16 cellular contexts compared by ENCODE assay signal in the genomic region with DNA sequence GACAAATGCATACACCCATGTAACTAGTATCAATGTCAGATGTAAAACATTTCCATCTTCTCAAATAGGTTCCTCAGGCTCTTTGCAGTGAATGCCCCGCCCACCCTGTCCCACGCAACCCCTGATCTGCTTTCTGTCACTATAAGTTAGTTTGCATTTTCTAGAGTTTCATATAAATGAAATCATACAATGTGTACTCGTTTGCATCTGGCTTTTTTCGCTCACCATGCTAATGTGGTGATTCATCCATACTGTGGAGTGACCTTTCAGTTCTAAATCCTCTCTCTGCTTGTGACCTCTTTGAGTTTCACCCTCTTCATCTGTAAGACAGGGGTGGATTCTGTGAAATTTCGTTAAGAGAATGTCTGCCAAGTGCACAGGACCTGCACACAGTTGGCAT. TPM values are rescaled to one million over a fixed set of nuclear protein-coding genes. Genes with fewer than 3 reads are reported as not detected.
DNase-seq lines count a peak whose midpoint lies in the region; ATAC-seq and TF ChIP-seq lines count a peak whose summit lies in the region.
"Had no signal": no experiment of that assay in that cellular context is flagged by ENCODE, and none has a peak within 500 bp of the region (broad histone marks: within the 10 kb centered on the region; RNA-seq: fewer than 3 reads in every experiment).

No MANE protein-coding gene starts in this region.

- H3K4me1 Mint-ChIP-seq in activated CD4-positive, alpha-beta memory T cell treated with anti-CD3 and anti-CD28 coated beads for 36 hours (ENCODE audit: low read depth) = peaks cover 4% of the 10 kb centered on the region
- H3K4me1 Mint-ChIP-seq in activated CD4-positive, alpha-beta memory T cell treated with anti-CD3 and anti-CD28 coated beads, Interleukin-2, amount 10 ng/mL, durations not matched to agents 7 days and 5 days = peaks cover 4% of the 10 kb centered on the region
- peaks cover 69% of the 10 kb centered on the region for H3K4me1 Mint-ChIP-seq in brain

- no peaks in the 10 kb centered on the region for H3K9me3 ChIP-seq in thyroid gland
- H3K9me3 ChIP-seq: pancreas had no signal

- H3K4me3 Mint-ChIP-seq in activated CD4-positive, alpha-beta memory T cell treated with anti-CD3 and anti-CD28 coated beads for 36 hours = no peak overlapping the region
- no peak overlapping the region for H3K4me3 Mint-ChIP-seq in activated CD4-positive, alpha-beta memory T cell treated with anti-CD3 and anti-CD28 coated beads, Interleukin-2, amount 10 ng/mL, durations not matched to agents 7 days and 5 days
- H3K4me3 Mint-ChIP-seq in brain = peak overlapping the region in 1 of 5 experiments; percentile 39
- H3K4me3 Mint-ChIP-seq: immature natural killer cell had no signal

- no peak overlapping the region for H3K4me3 ChIP-seq in thyroid gland (replicated peaks in 1 of 3)
- H3K4me3 ChIP-seq: pancreas had no signal

- CTCF ChIA-PET in activated CD4-positive, alpha-beta memory T cell treated with anti-CD3 and anti-CD28 coated beads for 36 hours (lab: Charles Lee) = interaction anchor here (0.6 kb wide), 1 partner anchor 53 kb away, joined by 4 read pairs; no protein-coding TSS in a partner anchor
- CTCF ChIA-PET in activated CD4-positive, alpha-beta memory T cell treated with anti-CD3 and anti-CD28 coated beads, Interleukin-2, amount 10 ng/mL, durations not matched to agents 7 days and 5 days (lab: Charles Lee) = no interaction called here

- POLR2A ChIA-PET in activated CD4-positive, alpha-beta memory T cell treated with anti-CD3 and anti-CD28 coated beads for 36 hours (lab: Charles Lee) = no interaction called here
- POLR2A ChIA-PET in activated CD4-positive, alpha-beta memory T cell treated with anti-CD3 and anti-CD28 coated beads, Interleukin-2, amount 10 ng/mL, durations not matched to agents 7 days and 5 days (lab: Charles Lee) = no interaction called here

- no peaks in the 10 kb centered on the region for H3K9me3 Mint-ChIP-seq in activated CD4-positive, alpha-beta memory T cell treated with anti-CD3 and anti-CD28 coated beads for 36 hours
- H3K9me3 Mint-ChIP-seq in activated CD4-positive, alpha-beta memory T cell treated with anti-CD3 and anti-CD28 coated beads, Interleukin-2, amount 10 ng/mL, durations not matched to agents 7 days and 5 days = peaks cover 2% of the 10 kb centered on the region
- H3K9me3 Mint-ChIP-seq in brain = peaks cover 0 to 5% (median 0%) of the 10 kb centered on the region in 5 experiments
- H3K9me3 Mint-ChIP-seq: immature natural killer cell had no signal

- H3K27me3 Mint-ChIP-seq in activated CD4-positive, alpha-beta memory T cell treated with anti-CD3 and anti-CD28 coated beads for 36 hours = peaks cover 17% of the 10 kb centered on the region
- H3K27me3 Mint-ChIP-seq in activated CD4-positive, alpha-beta memory T cell treated with anti-CD3 and anti-CD28 coated beads, Interleukin-2, amount 10 ng/mL, durations not matched to agents 7 days and 5 days = peaks cover 24% of the 10 kb centered on the region
- peaks cover 4% of the 10 kb centered on the region for H3K27me3 Mint-ChIP-seq in brain

- intact Hi-C loops in activated CD4-positive, alpha-beta memory T cell treated with anti-CD3 and anti-CD28 coated beads for 36 hours (cut with micrococcal nuclease) = no loop called here
- intact Hi-C loops in cardiac septum (cut with DNase I) (no loop called here), thyroid gland (cut with DNase I) (no loop called here)

- no peaks in the 10 kb centered on the region for H3K36me3 Mint-ChIP-seq in activated CD4-positive, alpha-beta memory T cell treated with anti-CD3 and anti-CD28 coated beads for 36 hours
- H3K36me3 Mint-ChIP-seq in activated CD4-positive, alpha-beta memory T cell treated with anti-CD3 and anti-CD28 coated beads, Interleukin-2, amount 10 ng/mL, durations not matched to agents 7 days and 5 days (ENCODE audit: low read depth) = no peaks in the 10 kb centered on the region
- no peaks in the 10 kb centered on the region for H3K36me3 Mint-ChIP-seq in brain
- H3K36me3 Mint-ChIP-seq: immature natural killer cell had no signal

- TF ChIP-seq POLR2A in thyroid gland (IDR thresholded peaks at IDR 0.05) = no peak

- H3K36me3 ChIP-seq in thyroid gland = no peaks in the 10 kb centered on the region
- H3K36me3 ChIP-seq: pancreas had no signal

- no peak for TF ChIP-seq CTCF in brain (conservative IDR thresholded peaks at IDR 0.05)
- TF ChIP-seq CTCF in thyroid gland (IDR thresholded peaks at IDR 0.05) = no peak

- no peak overlapping the region for H3K27ac ChIP-seq in thyroid gland
- H3K27ac ChIP-seq: pancreas had no signal

- ATAC-seq in HG03378 (IDR thresholded peaks at IDR 0.05; ENCODE audit: unreplicated experiment) = no peak
- ATAC-seq: esophagus mucosa, pancreas had no signal

- 74 to 85% methylated on average over 5 of the region's 5 CpGs for WGBS in thyroid gland, 2 donors

- peak; percentile 43 for DNase-seq in activated CD4-positive, alpha-beta memory T cell treated with anti-CD3 and anti-CD28 coated beads for 36 hours
- no peak for DNase-seq in activated CD4-positive, alpha-beta memory T cell treated with anti-CD3 and anti-CD28 coated beads, Interleukin-2, amount 10 ng/mL, durations not matched to agents 7 days and 5 days
- DNase-seq in HT1080 (ENCODE audit: low read depth) (peak; percentile 27), non-pigmented ciliary epithelial cell (ENCODE audit: low read depth) (peak; percentile 48), cardiac septum (ENCODE audit: low spot score) (no peak), thyroid gland (no peak)
- DNase-seq: activated CD4-positive, alpha-beta T cell treated with anti-CD3 and anti-CD28 coated beads for 48 hours; H7; immature natural killer cell; NCI-H226; pancreas had no signal

- H3K27me3 ChIP-seq in thyroid gland = no peaks in the 10 kb centered on the region
- H3K27me3 ChIP-seq: pancreas had no signal

- no peaks in the 10 kb centered on the region for H3K4me1 ChIP-seq in thyroid gland

- no peak overlapping the region for H3K27ac Mint-ChIP-seq in activated CD4-positive, alpha-beta memory T cell treated with anti-CD3 and anti-CD28 coated beads for 36 hours
- H3K27ac Mint-ChIP-seq in activated CD4-positive, alpha-beta memory T cell treated with anti-CD3 and anti-CD28 coated beads, Interleukin-2, amount 10 ng/mL, durations not matched to agents 7 days and 5 days = no peak overlapping the region
- peak overlapping the region in 4 of 5 experiments; percentile 29 to 96 (median 48) for H3K27ac Mint-ChIP-seq in brain
- H3K27ac Mint-ChIP-seq: immature natural killer cell had no signal

RNA-seq across cellular contexts. Expression of gene MSI1, which starts 30.6 kb away (rescaled TPM):
- 1 to 10 TPM; 1.5 to 2.7 TPM for total RNA-seq in activated CD4-positive, alpha-beta memory T cell treated with anti-CD3 and anti-CD28 coated beads for 36 hours
- total RNA-seq in activated CD4-positive, alpha-beta memory T cell treated with anti-CD3 and anti-CD28 coated beads, Interleukin-2, amount 10 ng/mL, durations not matched to agents 7 days and 5 days = not detected
- 0.40 and 0.92 TPM in 2 replicates for total RNA-seq in HT1080 (2014; rRNA removed; shearing (Covaris generic))
- polyA plus RNA-seq in HT1080 (2015; cell fraction: cytosol; rRNA removed) = not detected in 2 replicates
- 0.16 TPM in 1 of 2 replicates, not detected in the other for polyA plus RNA-seq in HT1080 (2015; cell fraction: nucleus; rRNA removed)
- 69.7 TPM for polyA plus RNA-seq in brain (ENCODE audit: insufficient read depth, low read depth, low replicate concordance)
- total RNA-seq in cardiac septum (9.7 TPM), thyroid gland (1 to 10 TPM in 1 of 4 donors, under 1 TPM in 1, not detected in 2; 0.33 to 1.6 TPM)
- total RNA-seq: OCI-LY7; T-helper 1 cell treated with Interleukin-12 subunit alpha and Interleukin-12 subunit beta and Interleukin-4 antibody, amounts not matched to agents 30 ng/mL and 1 ng/mL, for 36 hours had no signal
- polyA plus RNA-seq: immature natural killer cell had no signal

RNA-seq across cellular contexts. Expression of gene COX6A1, which starts 38.4 kb away (rescaled TPM):
- total RNA-seq in activated CD4-positive, alpha-beta memory T cell treated with anti-CD3 and anti-CD28 coated beads for 36 hours = 100 to 1,000 TPM; 474 to 478 TPM
- total RNA-seq in activated CD4-positive, alpha-beta memory T cell treated with anti-CD3 and anti-CD28 coated beads, Interleukin-2, amount 10 ng/mL, durations not matched to agents 7 days and 5 days = 100 to 1,000 TPM; 318 to 323 TPM
- total RNA-seq in HT1080 (2014; rRNA removed; shearing (Covaris generic)) = 740 and 780 TPM in 2 replicates
- polyA plus RNA-seq in HT1080 (2015; cell fraction: cytosol; rRNA removed) = 396 and 417 TPM in 2 replicates
- 331 and 351 TPM in 2 replicates for polyA plus RNA-seq in HT1080 (2015; cell fraction: nucleus; rRNA removed)
- 1,091 TPM for polyA plus RNA-seq in brain (ENCODE audit: insufficient read depth, low read depth, low replicate concordance)
- total RNA-seq in cardiac septum (232 TPM), thyroid gland (1,000 to 10,000 TPM in 1 of 4 donors, 100 to 1,000 TPM in 3; 511 to 1,033 (median 687) TPM)

RNA-seq across cellular contexts. Expression of gene TRIAP1, which starts 46.7 kb away (rescaled TPM):
- 10 to 100 TPM; 32.2 to 34.6 TPM for total RNA-seq in activated CD4-positive, alpha-beta memory T cell treated with anti-CD3 and anti-CD28 coated beads for 36 hours
- 10 to 100 TPM; 20.6 to 21.6 TPM for total RNA-seq in activated CD4-positive, alpha-beta memory T cell treated with anti-CD3 and anti-CD28 coated beads, Interleukin-2, amount 10 ng/mL, durations not matched to agents 7 days and 5 days
- 44.0 and 48.3 TPM in 2 replicates for total RNA-seq in HT1080 (2014; rRNA removed; shearing (Covaris generic))
- polyA plus RNA-seq in HT1080 (2015; cell fraction: cytosol; rRNA removed) = 73.6 and 76.5 TPM in 2 replicates
- polyA plus RNA-seq in HT1080 (2015; cell fraction: nucleus; rRNA removed) = 30.9 and 32.5 TPM in 2 replicates
- polyA plus RNA-seq in brain (ENCODE audit: insufficient read depth, low read depth, low replicate concordance) = 10.9 TPM
- total RNA-seq in cardiac septum (11.9 TPM), thyroid gland (10 to 100 TPM in 2 of 4 donors, 1 to 10 TPM in 2; 8.1 to 15.2 (median 12.2) TPM)

RNA-seq across cellular contexts. Expression of gene GATC, which starts 46.7 kb away (rescaled TPM):
- 10 to 100 TPM; 35.1 to 37.1 TPM for total RNA-seq in activated CD4-positive, alpha-beta memory T cell treated with anti-CD3 and anti-CD28 coated beads for 36 hours
- total RNA-seq in activated CD4-positive, alpha-beta memory T cell treated with anti-CD3 and anti-CD28 coated beads, Interleukin-2, amount 10 ng/mL, durations not matched to agents 7 days and 5 days = 10 to 100 TPM; 28.6 to 29.5 TPM
- 20.9 and 23.5 TPM in 2 replicates for total RNA-seq in HT1080 (2014; rRNA removed; shearing (Covaris generic))
- polyA plus RNA-seq in HT1080 (2015; cell fraction: cytosol; rRNA removed) = 12.9 and 14.7 TPM in 2 replicates
- 15.7 and 17.4 TPM in 2 replicates for polyA plus RNA-seq in HT1080 (2015; cell fraction: nucleus; rRNA removed)
- 25.4 TPM for polyA plus RNA-seq in brain (ENCODE audit: insufficient read depth, low read depth, low replicate concordance)
- 12.9 TPM for total RNA-seq in cardiac septum
- total RNA-seq in thyroid gland = 10 to 100 TPM; 32.4 to 38.4 (median 36.6) TPM

Comparison
In these comparisons a context has a peak if more than half of its experiments do, and no peak if none do; other contexts are left out.
1. DNase-seq: peak in activated CD4-positive, alpha-beta memory T cell treated with anti-CD3 and anti-CD28 coated beads for 36 hours (single experiment), HT1080 (single experiment) and non-pigmented ciliary epithelial cell (single experiment); none in activated CD4-positive, alpha-beta memory T cell treated with anti-CD3 and anti-CD28 coated beads, Interleukin-2, amount 10 ng/mL, durations not matched to agents 7 days and 5 days (single experiment), cardiac septum (single experiment) and thyroid gland (0 of 2).
2. H3K27ac Mint-ChIP-seq: peak in brain (4 of 5); none in activated CD4-positive, alpha-beta memory T cell treated with anti-CD3 and anti-CD28 coated beads for 36 hours (single experiment) and activated CD4-positive, alpha-beta memory T cell treated with anti-CD3 and anti-CD28 coated beads, Interleukin-2, amount 10 ng/mL, durations not matched to agents 7 days and 5 days (single experiment).